8 cellular contexts compared by ENCODE assay signal in genomic region chr19:41126765-41127203, GRCh38. TPM values are rescaled to one million over a fixed set of nuclear protein-coding genes. Genes with fewer than 3 reads are reported as not detected.
DNase-seq lines count a peak whose midpoint lies in the region; TF ChIP-seq lines count a peak whose summit lies in the region.
"Not testable (repeated sequence)": the region's sequence is repeated elsewhere in the genome, so short reads cannot be mapped to it uniquely, and the experiment has no call there.

No MANE protein-coding gene starts in this region.

- H3K79me2 ChIP-seq in Karpas-422 (ENCODE audit: low read length); SK-N-SH (ENCODE audit: insufficient read depth): not testable (repeated sequence)

- H3K9ac ChIP-seq in Karpas-422 (ENCODE audit: low read length); SK-N-SH: not testable (repeated sequence)

- H3K9me2 ChIP-seq in Karpas-422 (replicated peaks; ENCODE audit: insufficient read depth, low read length); SK-N-SH: not testable (repeated sequence)

- CTCF ChIA-PET in SK-N-SH (lab: Yijun Ruan, JAX), result interaction anchor here (1.6 kb wide), 1 partner anchor 17 kb away, joined by 5 read pairs; no protein-coding TSS in a partner anchor

- H3K27ac Mint-ChIP-seq in chondrocyte (ENCODE audit: unreplicated experiment); neural crest cell (ENCODE audit: unreplicated experiment): not testable (repeated sequence)

- TF ChIP-seq EP300 in SK-N-SH (IDR thresholded peaks at IDR 0.05; ENCODE audit: borderline replicate concordance in 1 of 2, low read depth in 1 of 2, low read length in 1 of 2), result not testable (repeated sequence)

- intact Hi-C loops in testis (cut with DNase I; ENCODE audit: low total_unique reads), result not testable (repeated sequence)

- H3K36me3 Mint-ChIP-seq in chondrocyte (ENCODE audit: low read depth); neural crest cell (ENCODE audit: low read depth): not testable (repeated sequence)

- TF ChIP-seq CTCF in SK-N-SH (IDR thresholded peaks at IDR 0.05) (peak; percentile 64), chondrocyte (IDR thresholded peaks at IDR 0.05) (peak; percentile 84), right atrium auricular region (IDR thresholded peaks at IDR 0.05) (peak; percentile 68 to 69), neural crest cell (conservative IDR thresholded peaks at IDR 0.05) (peak; percentile 83), testis (IDR thresholded peaks at IDR 0.05) (peak; percentile 38 to 86 (median 42))

- WGBS in SK-N-SH (ENCODE audit: low lambda C conversion rate), result 36% methylated on average over 2 of the region's 2 CpGs
- 64 to 69% methylated on average over 2 of the region's 2 CpGs for WGBS in testis, 2 donors

- not testable (repeated sequence) for H3F3A ChIP-seq in SK-N-SH (replicated peaks; ENCODE audit: insufficient read depth)

- peak; percentile 19 for DNase-seq in DMS53 (lab: John Stamatoyannopoulos, UW)
- DNase-seq in Karpas-422, result peak; percentile 46
- not testable (repeated sequence) for DNase-seq in SK-N-SH; chondrocyte (ENCODE audit: low spot score); right atrium auricular region (ENCODE audit: low spot score); testis
- peak; percentile 35 for DNase-seq in activated T-cell treated with anti-CD3 and anti-CD28 coated beads for 4 hours
- peak; percentile 16 for DNase-seq in neural crest cell (ENCODE audit: low read depth, low spot score)

- POLR2A ChIA-PET in SK-N-SH (lab: Yijun Ruan, JAX), result not testable (repeated sequence)

- H2AFZ ChIP-seq in Karpas-422 (ENCODE audit: low read length); SK-N-SH (ENCODE audit: low read depth): not testable (repeated sequence)

- TF ChIP-seq POLR2A in testis (IDR thresholded peaks at IDR 0.05), result not testable (repeated sequence)

- not testable (repeated sequence) for H3K4me3 ChIP-seq in Karpas-422 (ENCODE audit: low read length); SK-N-SH (ENCODE audit: low read depth in 2 of 2, low read length in 1 of 2); right atrium auricular region; testis

- not testable (repeated sequence) for H3K4me3 Mint-ChIP-seq in chondrocyte (ENCODE audit: unreplicated experiment); neural crest cell

- not testable (repeated sequence) for H3K4me1 ChIP-seq in Karpas-422 (ENCODE audit: low read length); SK-N-SH (ENCODE audit: control insufficient read depth in 1 of 2, insufficient read depth in 2 of 2, low read depth in 1 of 2, low read length in 1 of 2); right atrium auricular region; testis

- not testable (repeated sequence) for H3K36me3 ChIP-seq in Karpas-422 (ENCODE audit: insufficient read depth, low read length); SK-N-SH (replicated peaks in 1 of 2; ENCODE audit: control insufficient read depth in 1 of 2, insufficient read depth in 2 of 2, low read length in 1 of 2); right atrium auricular region; testis (ENCODE audit: low read depth, missing control alignments)

- H3K4me2 ChIP-seq in Karpas-422 (ENCODE audit: low read depth, low read length, poor library complexity, severe bottlenecking); SK-N-SH: not testable (repeated sequence)

- not testable (repeated sequence) for H3K4me1 Mint-ChIP-seq in chondrocyte (ENCODE audit: low read depth); neural crest cell

- not testable (repeated sequence) for H3K9me3 ChIP-seq in Karpas-422 (ENCODE audit: low read length); SK-N-SH; right atrium auricular region; testis

- not testable (repeated sequence) for H3K9me3 Mint-ChIP-seq in chondrocyte (ENCODE audit: low read depth); neural crest cell

- not testable (repeated sequence) for H3K27me3 ChIP-seq in Karpas-422 (ENCODE audit: low read length); right atrium auricular region; testis
- H3K27me3 ChIP-seq in SK-N-SH (ENCODE audit: insufficient read depth), result peaks cover 37% of the 10 kb centered on the region

- H4K20me1 ChIP-seq in Karpas-422 (ENCODE audit: insufficient read depth, low read depth, low read length); SK-N-SH (ENCODE audit: insufficient read depth): not testable (repeated sequence)

- TF ChIP-seq RAD21 in SK-N-SH (IDR thresholded peaks at IDR 0.05; ENCODE audit: low read length), result peak; percentile 30

- not testable (repeated sequence) for H3K27ac ChIP-seq in Karpas-422 (ENCODE audit: low read length); SK-N-SH (ENCODE audit: low read depth in 2 of 2, low read length in 1 of 2); right atrium auricular region; testis

- peaks cover 16% of the 10 kb centered on the region for H3K27me3 Mint-ChIP-seq in chondrocyte (ENCODE audit: low read depth)
- peaks cover 26% of the 10 kb centered on the region for H3K27me3 Mint-ChIP-seq in neural crest cell (ENCODE audit: low read depth)

TF ChIP-seq in SK-N-SH, 30 proteins besides CTCF, POLR2A, EP300 and RAD21:
- peak; percentile 23; the same call in 1 of the 2 replicates for TF ChIP-seq SMC3 (IDR thresholded peaks at IDR 0.05; ENCODE audit: low read depth, low read length)

RNA-seq across cellular contexts. Expression of gene CYP2F1, which starts 12.6 kb away (rescaled TPM):
- total RNA-seq in Karpas-422 (2014; rRNA removed; shearing (Covaris generic); ENCODE audit: low replicate concordance), result not detected in 2 replicates
- polyA plus RNA-seq in SK-N-SH (2012; rRNA removed) (not detected in 2 replicates), testis (ENCODE audit: insufficient read depth, low read depth, low replicate concordance) (4.1 TPM)
- polyA plus RNA-seq in SK-N-SH (2012; cell fraction: cytosol; rRNA removed), result not detected in 2 replicates
- polyA plus RNA-seq in SK-N-SH (2012; cell fraction: nucleus; rRNA removed), result not detected in 2 replicates
- total RNA-seq in chondrocyte (not detected in 3 replicates), right atrium auricular region (not detected), neural crest cell (not detected in 2 replicates), testis (1 to 10 TPM; 1.7 to 2.5 TPM)

RNA-seq across cellular contexts. Expression of gene CYP2A13, which starts 38.5 kb away (rescaled TPM):
- not detected in 2 replicates for total RNA-seq in Karpas-422 (2014; rRNA removed; shearing (Covaris generic); ENCODE audit: low replicate concordance)
- polyA plus RNA-seq in SK-N-SH (2012; rRNA removed) (not detected in 2 replicates), testis (ENCODE audit: insufficient read depth, low read depth, low replicate concordance) (0.18 TPM)
- not detected in 2 replicates for polyA plus RNA-seq in SK-N-SH (2012; cell fraction: cytosol; rRNA removed)
- polyA plus RNA-seq in SK-N-SH (2012; cell fraction: nucleus; rRNA removed), result not detected in 2 replicates
- total RNA-seq in chondrocyte (not detected in 3 replicates), right atrium auricular region (not detected), neural crest cell (not detected in 2 replicates), testis (under 1 TPM; 0.31 to 0.39 TPM)
